In genomic region chr10:81885491-81885890, GRCh38 we compare ENCODE assay signal across 11 cellular contexts. TPM values are rescaled to one million over a fixed set of nuclear protein-coding genes. Genes with fewer than 3 reads are reported as not detected.
"Had no signal": no experiment of that assay in that cellular context is flagged by ENCODE, and none has a peak within 500 bp of the region (broad histone marks: within the 10 kb centered on the region; RNA-seq: fewer than 3 reads in every experiment).

No MANE protein-coding gene starts in this region.

- H3K9ac ChIP-seq: GM23248 had no signal

- DNase-seq: GM23248, GOT3, H7, H9, HCEC 1CT, HFFc6 had no signal

- ATAC-seq: GM23338, HCT116 had no signal

- H3K4me3 ChIP-seq: GM23248, GM23338, HAP-1 had no signal

- H3K27ac ChIP-seq: GM23248 had no signal

- H2AFZ ChIP-seq: GM23248, GM23338 had no signal

- H3K4me1 ChIP-seq: HAP-1 had no signal

- H3K36me3 ChIP-seq: HAP-1 had no signal

- H3K9me3 ChIP-seq: HAP-1 had no signal

- FAIRE-seq: H54 had no signal

- H3K4me2 ChIP-seq: GM23338 had no signal

RNA-seq across cellular contexts. Expression of gene NRG3, which starts 10.5 kb away (rescaled TPM):
- total RNA-seq: GM23248, H4, HFFc6 had no signal
- polyA plus RNA-seq: GM23248 had no signal
